ENCODE assay signal across 20 cellular contexts in genomic region chr2:38733300-38733971, GRCh38. TPM values are rescaled to one million over a fixed set of nuclear protein-coding genes. Genes with fewer than 3 reads are reported as not detected.
A peak's percentile ranks its signal among the peaks of the same experiment; 100 is the strongest.
DNase-seq lines count a peak whose midpoint lies in the region; ATAC-seq and TF ChIP-seq lines count a peak whose summit lies in the region.
"Had no signal": no experiment of that assay in that cellular context is flagged by ENCODE, and none has a peak within 500 bp of the region (broad histone marks: within the 10 kb centered on the region; RNA-seq: fewer than 3 reads in every experiment).

No MANE protein-coding gene starts in this region.

- TF ChIP-seq RAD21 in SK-N-SH (IDR thresholded peaks at IDR 0.05; ENCODE audit: low read length): no peak

- H3K9ac ChIP-seq in Karpas-422 (ENCODE audit: low read length) (no peak overlapping the region), SK-N-SH (no peak overlapping the region)

- H3K4me2 ChIP-seq in Karpas-422 (ENCODE audit: low read depth, low read length, poor library complexity, severe bottlenecking): no peak overlapping the region
- H3K4me2 ChIP-seq in SK-N-SH: no peak overlapping the region

- ATAC-seq in heart right ventricle: no peak
- peak; percentile 18 for ATAC-seq in mucosa of descending colon
- ATAC-seq in GM19328 (IDR thresholded peaks at IDR 0.05; ENCODE audit: unreplicated experiment): no peak
- ATAC-seq: activated CD4-positive, CD25-positive, alpha-beta regulatory T cell treated with anti-CD3 and anti-CD28 coated beads, Interleukin-2, amount 50 U/mL, for 24 hours; CD8-positive, alpha-beta T cell had no signal

- intact Hi-C loops in heart right ventricle (cut with DNase I) (loop anchor here in 3 of 10 donors (5.0 to 10.0 kb wide), 4 partner anchors 151 to 419 kb away; no protein-coding TSS in a partner anchor), mucosa of descending colon (cut with DNase I, micrococcal nuclease) (loop anchor here in 1 of 2 donors (10.0 kb wide), 2 partner anchors 199 to 419 kb away; no protein-coding TSS in a partner anchor)

- no peaks in the 10 kb centered on the region for H3K79me2 ChIP-seq in Karpas-422 (ENCODE audit: low read length)
- H3K79me2 ChIP-seq in SK-N-SH (ENCODE audit: insufficient read depth): peaks cover 3% of the 10 kb centered on the region; the same call in 1 of the 2 replicates

- H3K9me3 ChIP-seq in right atrium auricular region (no peaks in the 10 kb centered on the region), heart right ventricle (no peaks in the 10 kb centered on the region), mucosa of descending colon (no peaks in the 10 kb centered on the region), Karpas-422 (ENCODE audit: low read length) (no peaks in the 10 kb centered on the region), SK-N-SH (no peaks in the 10 kb centered on the region)
- H3K9me3 ChIP-seq: tibial nerve had no signal

- CTCF ChIA-PET in SK-N-SH (lab: Yijun Ruan, JAX): interaction anchor here (0.7 to 2.8 kb wide), 8 partner anchors 14 to 418 kb away, joined by 3 to 19 read pairs (median 6); partner anchors contain the start of gene HNRNPLL

- H3K27me3 ChIP-seq in right atrium auricular region: no peaks in the 10 kb centered on the region
- no peaks in the 10 kb centered on the region for H3K27me3 ChIP-seq in heart right ventricle
- no peaks in the 10 kb centered on the region for H3K27me3 ChIP-seq in Karpas-422 (ENCODE audit: low read length)
- H3K27me3 ChIP-seq in SK-N-SH (ENCODE audit: insufficient read depth): no peaks in the 10 kb centered on the region
- H3K27me3 ChIP-seq: tibial nerve had no signal

- TF ChIP-seq EP300 in SK-N-SH (IDR thresholded peaks at IDR 0.05; ENCODE audit: borderline replicate concordance in 1 of 2, low read depth in 1 of 2, low read length in 1 of 2): no peak

- H2AFZ ChIP-seq in Karpas-422 (ENCODE audit: low read length) (no peak overlapping the region), SK-N-SH (ENCODE audit: low read depth) (no peak overlapping the region)

- H3K4me3 ChIP-seq in right atrium auricular region: no peak overlapping the region
- no peak overlapping the region for H3K4me3 ChIP-seq in heart right ventricle
- no peak overlapping the region for H3K4me3 ChIP-seq in mucosa of descending colon
- no peak overlapping the region for H3K4me3 ChIP-seq in Karpas-422 (ENCODE audit: low read length)
- H3K4me3 ChIP-seq in SK-N-SH (ENCODE audit: low read depth in 2 of 2, low read length in 1 of 2): no peak overlapping the region
- H3K4me3 ChIP-seq: tibial nerve had no signal

- H3K4me1 ChIP-seq in right atrium auricular region (peaks cover 0 to 23% of the 10 kb centered on the region in 2 donors), heart right ventricle (peaks cover 0 to 37% (median 18%) of the 10 kb centered on the region in 9 donors), mucosa of descending colon (ENCODE audit: low read depth) (peaks cover 11% of the 10 kb centered on the region), Karpas-422 (ENCODE audit: low read length) (no peaks in the 10 kb centered on the region), SK-N-SH (ENCODE audit: control insufficient read depth in 1 of 2, insufficient read depth in 2 of 2, low read depth in 1 of 2, low read length in 1 of 2) (no peaks in the 10 kb centered on the region; a peak in 1 of 4 replicates)

- H3K4me1 Mint-ChIP-seq in T-helper 2 cell treated with Interferon-gamma antibody and Interleukin-4, amounts not matched to agents 5 μg/mL and 100 μg/mL, for 36 hours (ENCODE audit: low read depth): peaks cover 4% of the 10 kb centered on the region

- H3K36me3 Mint-ChIP-seq in T-helper 2 cell treated with Interferon-gamma antibody and Interleukin-4, amounts not matched to agents 5 μg/mL and 100 μg/mL, for 36 hours (ENCODE audit: low read depth): peaks cover 42% of the 10 kb centered on the region

- H3K9me2 ChIP-seq in Karpas-422 (replicated peaks; ENCODE audit: insufficient read depth, low read length) (no peaks in the 10 kb centered on the region), SK-N-SH (no peaks in the 10 kb centered on the region)

- no peaks in the 10 kb centered on the region for H3K9me3 Mint-ChIP-seq in T-helper 2 cell treated with Interferon-gamma antibody and Interleukin-4, amounts not matched to agents 5 μg/mL and 100 μg/mL, for 36 hours
- H3K9me3 Mint-ChIP-seq: CD8-positive, alpha-beta T cell had no signal

- H3K36me3 ChIP-seq in right atrium auricular region: peaks cover 34% of the 10 kb centered on the region
- H3K36me3 ChIP-seq in heart right ventricle: peaks cover 0 to 70% (median 22%) of the 10 kb centered on the region in 9 donors
- H3K36me3 ChIP-seq in mucosa of descending colon (ENCODE audit: low read depth): no peaks in the 10 kb centered on the region
- H3K36me3 ChIP-seq in Karpas-422 (ENCODE audit: insufficient read depth, low read length): no peaks in the 10 kb centered on the region
- peaks cover 15 to 30% of the 10 kb centered on the region in 2 experiments for H3K36me3 ChIP-seq in SK-N-SH (replicated peaks in 1 of 2; ENCODE audit: control insufficient read depth in 1 of 2, insufficient read depth in 2 of 2, low read length in 1 of 2)

- H4K20me1 ChIP-seq in Karpas-422 (ENCODE audit: insufficient read depth, low read depth, low read length): no peaks in the 10 kb centered on the region; the same call in 1 of the 2 replicates
- H4K20me1 ChIP-seq in SK-N-SH (ENCODE audit: insufficient read depth): no peaks in the 10 kb centered on the region

- POLR2A ChIA-PET in SK-N-SH (lab: Yijun Ruan, JAX): interaction anchor here (1.0 to 2.1 kb wide), 2 partner anchors 18 to 132 kb away, joined by 3 to 17 read pairs; partner anchors contain the start of gene SRSF7

- H3K27me3 Mint-ChIP-seq in T-helper 2 cell treated with Interferon-gamma antibody and Interleukin-4, amounts not matched to agents 5 μg/mL and 100 μg/mL, for 36 hours (ENCODE audit: low read depth): no peaks in the 10 kb centered on the region

- H3F3A ChIP-seq in SK-N-SH (replicated peaks; ENCODE audit: insufficient read depth): peaks cover 5% of the 10 kb centered on the region

- peak overlapping the region; percentile 4 for H3K27ac Mint-ChIP-seq in T-helper 2 cell treated with Interferon-gamma antibody and Interleukin-4, amounts not matched to agents 5 μg/mL and 100 μg/mL, for 36 hours
- H3K27ac Mint-ChIP-seq: CD8-positive, alpha-beta T cell had no signal

- TF ChIP-seq CTCF in right atrium auricular region (IDR thresholded peaks at IDR 0.05) (no peak), heart right ventricle (IDR thresholded peaks at IDR 0.05) (no peak), mucosa of descending colon (IDR thresholded peaks at IDR 0.05) (no peak), SK-N-SH (IDR thresholded peaks at IDR 0.05) (no peak)

- no peak for DNase-seq in T-helper 2 cell treated with Interferon-gamma antibody and Interleukin-4, amounts not matched to agents 5 μg/mL and 100 μg/mL, for 36 hours (ENCODE audit: low spot score)
- DNase-seq in T-helper 2 cell (no peak), right atrium auricular region (ENCODE audit: low spot score) (peak; percentile 43), heart right ventricle (no peak), mucosa of descending colon (no peak), Karpas-422 (no peak), SK-N-SH (no peak)
- DNase-seq: 8988T; aorta; CD8-positive, alpha-beta T cell; DMS 273 treated with DMSO at 0.1 percent for 48 hours; kidney glomerular epithelial cell; NCI-H1105 treated with DMSO at 0.1 percent for 48 hours; NCI-H2029; NCI-H82; SHP77 treated with DMSO at 0.1 percent for 48 hours; SW 1271 had no signal

- H3K27ac ChIP-seq in right atrium auricular region: no peak overlapping the region
- H3K27ac ChIP-seq in heart right ventricle: no peak overlapping the region
- no peak overlapping the region for H3K27ac ChIP-seq in Karpas-422 (ENCODE audit: low read length)
- no peak overlapping the region for H3K27ac ChIP-seq in SK-N-SH (ENCODE audit: low read depth in 2 of 2, low read length in 1 of 2)

- WGBS in heart right ventricle, 2 donors: 80 to 92% methylated on average over 6 of the region's 6 CpGs
- 96% methylated on average over 6 of the region's 6 CpGs for WGBS in SK-N-SH (ENCODE audit: low lambda C conversion rate)

- no peak overlapping the region for H3K4me3 Mint-ChIP-seq in T-helper 2 cell treated with Interferon-gamma antibody and Interleukin-4, amounts not matched to agents 5 μg/mL and 100 μg/mL, for 36 hours
- H3K4me3 Mint-ChIP-seq: CD8-positive, alpha-beta T cell had no signal

TF ChIP-seq in SK-N-SH, 30 proteins besides CTCF, POLR2A, EP300 and RAD21:
- TF ChIP-seq TEAD4 (IDR thresholded peaks at IDR 0.05; ENCODE audit: borderline replicate concordance, insufficient read depth) (no peak), NRF1 (IDR thresholded peaks at IDR 0.05; ENCODE audit: low read depth, low read length) (no peak), RXRA (IDR thresholded peaks at IDR 0.05; ENCODE audit: borderline replicate concordance, low read depth) (no peak), YY1 (IDR thresholded peaks at IDR 0.05; ENCODE audit: low read depth) (no peak), ELF1 (IDR thresholded peaks at IDR 0.05) (no peak), POLR2AphosphoS5 (IDR thresholded peaks at IDR 0.05; ENCODE audit: low read depth, low read length) (no peak), MEF2A (IDR thresholded peaks at IDR 0.05; ENCODE audit: borderline replicate concordance, low read depth) (no peak), FOXM1 (IDR thresholded peaks at IDR 0.05; ENCODE audit: low read depth) (no peak), FOSL2 (IDR thresholded peaks at IDR 0.05; ENCODE audit: borderline replicate concordance, low read depth) (no peak)
- TF ChIP-seq, protein P1, sequence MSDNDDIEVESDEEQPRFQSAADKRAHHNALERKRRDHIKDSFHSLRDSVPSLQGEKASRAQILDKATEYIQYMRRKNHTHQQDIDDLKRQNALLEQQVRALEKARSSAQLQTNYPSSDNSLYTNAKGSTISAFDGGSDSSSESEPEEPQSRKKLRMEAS (IDR thresholded peaks at IDR 0.05; ENCODE audit: low read depth): no peak

RNA-seq across cellular contexts. Expression of gene SRSF7, which starts 17.7 kb away (rescaled TPM):
- total RNA-seq in right atrium auricular region (10 to 100 TPM; 32.1 to 44.3 TPM), heart right ventricle (10 to 100 TPM; 33.2 to 76.8 (median 47.2) TPM), mucosa of descending colon (100 to 1,000 TPM in 2 of 3 donors, 10 to 100 TPM in 1; 91.3 to 130 (median 113) TPM)
- polyA plus RNA-seq in heart right ventricle (10 to 100 TPM; 74.7 to 98.8 TPM), SK-N-SH (2012; rRNA removed) (199 and 212 TPM in 2 replicates)
- total RNA-seq in Karpas-422 (2014; rRNA removed; shearing (Covaris generic); ENCODE audit: low replicate concordance): 154 and 176 TPM in 2 replicates
- 195 and 227 TPM in 2 replicates for polyA plus RNA-seq in SK-N-SH (2012; cell fraction: cytosol; rRNA removed)
- polyA plus RNA-seq in SK-N-SH (2012; cell fraction: nucleus; rRNA removed): 186 and 370 TPM in 2 replicates

RNA-seq across cellular contexts. Expression of gene GEMIN6, which starts 44.6 kb away (rescaled TPM):
- total RNA-seq in right atrium auricular region (1 to 10 TPM; 2.2 to 3.9 TPM), heart right ventricle (1 to 10 TPM; 6.1 to 9.7 (median 6.9) TPM), mucosa of descending colon (10 to 100 TPM in 1 of 3 donors, 1 to 10 TPM in 2; 6.4 to 11.5 (median 7.5) TPM)
- polyA plus RNA-seq in heart right ventricle (10 to 100 TPM in 1 of 2 donors, 1 to 10 TPM in 1; 7.9 to 10.5 TPM), SK-N-SH (2012; rRNA removed) (19.2 and 21.6 TPM in 2 replicates)
- 16.2 and 20.1 TPM in 2 replicates for total RNA-seq in Karpas-422 (2014; rRNA removed; shearing (Covaris generic); ENCODE audit: low replicate concordance)
- 24.1 and 29.9 TPM in 2 replicates for polyA plus RNA-seq in SK-N-SH (2012; cell fraction: cytosol; rRNA removed)
- polyA plus RNA-seq in SK-N-SH (2012; cell fraction: nucleus; rRNA removed): 4.5 and 7.4 TPM in 2 replicates
